ENCODE assay signal across 18 cellular contexts in genomic region chr2:170282851-170283250, GRCh38.
DNase-seq lines count a peak whose midpoint lies in the region; ATAC-seq, FAIRE-seq and TF ChIP-seq lines count a peak whose summit lies in the region.
"Had no signal": no experiment of that assay in that cellular context is flagged by ENCODE, and none has a peak within 500 bp of the region (broad histone marks: within the 10 kb centered on the region; RNA-seq: fewer than 3 reads in every experiment).

No MANE protein-coding gene starts in this region.

- H3K9me3 Mint-ChIP-seq in H9 = peaks cover 0 to 5% of the 10 kb centered on the region in 2 experiments; a peak in 2 of 5 replicates
- H3K9me3 Mint-ChIP-seq in neural progenitor cell = peaks cover 2% of the 10 kb centered on the region

- H2BK5ac ChIP-seq in H9 (ENCODE audit: insufficient read length, low read length) = no peak overlapping the region
- no peak overlapping the region for H2BK5ac ChIP-seq in H1 (ENCODE audit: low read depth, low read length)
- no peak overlapping the region for H2BK5ac ChIP-seq in mesenchymal stem cell (ENCODE audit: low read depth, low read length, poor library complexity, severe bottlenecking)

- intact Hi-C loops in left colon (cut with DNase I, micrococcal nuclease) = no loop called here

- H3K27me3 Mint-ChIP-seq in H9 (ENCODE audit: low read depth) = no peaks in the 10 kb centered on the region
- no peaks in the 10 kb centered on the region for H3K27me3 Mint-ChIP-seq in neural progenitor cell (ENCODE audit: insufficient read depth, low read depth)

- H3K14ac ChIP-seq in H9 (ENCODE audit: insufficient read depth, low read length) (no peak overlapping the region), H1 (ENCODE audit: insufficient read length) (no peak overlapping the region), mesenchymal stem cell (ENCODE audit: low read length in 2 of 2) (no peak overlapping the region)

- peak in 1 of 2 experiments; percentile 10; a peak in 2 of 4 replicates for TF ChIP-seq RAD21 in H1 (IDR thresholded peaks at IDR 0.05 in 1 of 2, conservative IDR thresholded peaks at IDR 0.05 in 1 of 2; ENCODE audit: low read depth in 2 of 2, low read length in 2 of 2)

- no peak for ATAC-seq in left colon

- H2BK12ac ChIP-seq in H9 (ENCODE audit: insufficient read length, low read depth, low read length) = no peak overlapping the region
- H2BK12ac ChIP-seq in H1 (ENCODE audit: low read depth, low read length) = no peak overlapping the region
- no peak overlapping the region for H2BK12ac ChIP-seq in mesenchymal stem cell (ENCODE audit: low read length in 2 of 2)

- no peak overlapping the region for H2BK15ac ChIP-seq in H9 (ENCODE audit: low read depth, low read length)
- no peak overlapping the region for H2BK15ac ChIP-seq in H1 (ENCODE audit: low read length)
- H2BK15ac ChIP-seq in mesenchymal stem cell (ENCODE audit: low read depth, poor library complexity, severe bottlenecking) = no peak overlapping the region

- CTCF ChIA-PET in H1 (lab: Charles Lee; ENCODE audit: partially characterized antibody) = interaction anchor here (0.5 to 1.1 kb wide), 5 partner anchors 13 to 533 kb away, joined by 3 to 4 read pairs (median 3); no protein-coding TSS in a partner anchor

- no peak for TF ChIP-seq EP300 in H1 (IDR thresholded peaks at IDR 0.05; ENCODE audit: borderline replicate concordance in 1 of 2, low read depth in 2 of 2, low read length in 2 of 2)

- H3K4me3 ChIP-seq in H1 (ENCODE audit: extremely low read depth in 1 of 4, insufficient read depth in 2 of 4, low read depth in 3 of 4, low read length in 4 of 4) = no peak overlapping the region
- no peak overlapping the region for H3K4me3 ChIP-seq in neural progenitor cell
- H3K4me3 ChIP-seq in mesenchymal stem cell (ENCODE audit: insufficient read depth in 1 of 2, low read depth in 1 of 2, low read length in 2 of 2) = no peak overlapping the region
- H3K4me3 ChIP-seq: Peyer's patch, SK-N-MC had no signal

- H3K4me1 Mint-ChIP-seq in H9 (peaks cover 8% of the 10 kb centered on the region in 2 experiments; a peak in 3 of 4 replicates), neural progenitor cell (peaks cover 4% of the 10 kb centered on the region)
- H3K4me1 Mint-ChIP-seq: B cell had no signal

- no peak overlapping the region for H3K27ac Mint-ChIP-seq in H9
- H3K27ac Mint-ChIP-seq in neural progenitor cell = no peak overlapping the region
- H3K27ac Mint-ChIP-seq: B cell had no signal

- H3K4ac ChIP-seq in H9 (ENCODE audit: low read depth, low read length) (no peak overlapping the region), H1 (replicated peaks; ENCODE audit: insufficient read length, low read depth, low read length) (no peak overlapping the region), mesenchymal stem cell (ENCODE audit: low read depth in 1 of 2, low read length in 2 of 2) (no peak overlapping the region)

- no peak overlapping the region for H3K4me2 ChIP-seq in H9 (ENCODE audit: insufficient read depth, insufficient read length, low read length)
- no peak overlapping the region for H3K4me2 ChIP-seq in H1 (ENCODE audit: insufficient read depth in 1 of 2, low read depth in 2 of 2, low read length in 2 of 2)
- H3K4me2 ChIP-seq in neural progenitor cell = no peak overlapping the region
- H3K4me2 ChIP-seq in mesenchymal stem cell (ENCODE audit: low read length, poor library complexity, severe bottlenecking) = no peak overlapping the region

- no peak overlapping the region for H4K91ac ChIP-seq in H9 (ENCODE audit: insufficient read length, low read depth, low read length)
- peak overlapping the region; percentile 87 for H4K91ac ChIP-seq in H1 (replicated peaks; ENCODE audit: insufficient read length, low read length)
- H4K91ac ChIP-seq in mesenchymal stem cell (ENCODE audit: low read length) = no peak overlapping the region

- no peak overlapping the region for H3K9ac ChIP-seq in H9 (ENCODE audit: extremely low read depth, insufficient read length, low read length)
- no peak overlapping the region for H3K9ac ChIP-seq in H1 (replicated peaks in 1 of 4; ENCODE audit: extremely low read depth in 1 of 4, low read depth in 3 of 4, low read length in 3 of 4)
- H3K9ac ChIP-seq in neural progenitor cell = no peak overlapping the region
- no peak overlapping the region for H3K9ac ChIP-seq in mesenchymal stem cell (ENCODE audit: low read length)

- no peak for TF ChIP-seq CTCF in H9 (conservative IDR thresholded peaks at IDR 0.05)
- TF ChIP-seq CTCF in H1 (IDR thresholded peaks at IDR 0.05; ENCODE audit: control extremely low read depth in 1 of 3, insufficient read depth in 1 of 3, low read depth in 1 of 3, low read length in 3 of 3) = no peak; a peak in 1 of 4 replicates
- no peak for TF ChIP-seq CTCF in neural progenitor cell (IDR thresholded peaks at IDR 0.05)

- H3K23me2 ChIP-seq in H9 (ENCODE audit: insufficient read length, low read depth, low read length, poor library complexity, severe bottlenecking) = no peaks in the 10 kb centered on the region
- H3K23me2 ChIP-seq in H1 (ENCODE audit: low read depth, low read length) = no peaks in the 10 kb centered on the region

- H3F3A ChIP-seq in neural progenitor cell (ENCODE audit: low read depth) = no peaks in the 10 kb centered on the region

- H3K27me3 ChIP-seq in H9 (ENCODE audit: insufficient read depth, low read length) (no peaks in the 10 kb centered on the region), H1 (replicated peaks in 1 of 4; ENCODE audit: control insufficient read depth in 3 of 4, extremely low read depth in 1 of 4, insufficient read depth in 3 of 4, low read length in 3 of 4) (no peaks in the 10 kb centered on the region), neural progenitor cell (no peaks in the 10 kb centered on the region), mesenchymal stem cell (ENCODE audit: control insufficient read depth in 1 of 2, insufficient read depth in 1 of 2, low read length in 2 of 2) (peaks cover 0 to 12% of the 10 kb centered on the region in 2 experiments)
- H3K27me3 ChIP-seq: Peyer's patch had no signal

- no peaks in the 10 kb centered on the region; the same call in 1 of the 2 replicates for H3K4me1 ChIP-seq in H9 (ENCODE audit: insufficient read depth, low read length)
- peaks cover 0 to 4% (median 0%) of the 10 kb centered on the region in 4 experiments; a peak in 2 of 7 replicates for H3K4me1 ChIP-seq in H1 (replicated peaks in 1 of 4; ENCODE audit: control insufficient read depth in 3 of 4, insufficient read depth in 4 of 4, low read length in 3 of 4)
- H3K4me1 ChIP-seq in neural progenitor cell = no peaks in the 10 kb centered on the region
- no peaks in the 10 kb centered on the region for H3K4me1 ChIP-seq in mesenchymal stem cell (ENCODE audit: control insufficient read depth, insufficient read depth, low read depth, low read length)
- H3K4me1 ChIP-seq: Peyer's patch had no signal

- POLR2A ChIA-PET in H1 (lab: Charles Lee; ENCODE audit: partially characterized antibody) = no interaction called here

- H4K8ac ChIP-seq in H9 (replicated peaks; ENCODE audit: insufficient read length, low read depth, low read length) = no peak overlapping the region
- H4K8ac ChIP-seq in H1 (ENCODE audit: extremely low read depth, insufficient read depth, low read length) = no peak overlapping the region
- no peak overlapping the region for H4K8ac ChIP-seq in mesenchymal stem cell (ENCODE audit: low read length)

- no peaks in the 10 kb centered on the region for H3K36me3 ChIP-seq in H1 (ENCODE audit: control insufficient read depth in 2 of 4, insufficient read depth in 4 of 4, low read length in 3 of 4)
- no peaks in the 10 kb centered on the region for H3K36me3 ChIP-seq in neural progenitor cell
- H3K36me3 ChIP-seq in mesenchymal stem cell (ENCODE audit: control insufficient read depth in 1 of 2, insufficient read depth in 2 of 2, low read depth in 1 of 2, low read length in 2 of 2) = no peaks in the 10 kb centered on the region
- H3K36me3 ChIP-seq: Peyer's patch had no signal

- H3T11ph ChIP-seq in H9 (ENCODE audit: low read length) = no peak overlapping the region

- H3K27ac ChIP-seq in H9 (ENCODE audit: insufficient read length, low read depth, low read length) (no peak overlapping the region), H1 (ENCODE audit: low read depth, low read length) (no peak overlapping the region), neural progenitor cell (no peak overlapping the region), mesenchymal stem cell (ENCODE audit: low read length, poor library complexity, severe bottlenecking) (no peak overlapping the region)
- H3K27ac ChIP-seq: 22Rv1, Peyer's patch, SK-N-MC had no signal

- H2BK120ac ChIP-seq in H9 (ENCODE audit: low read depth, low read length, poor library complexity, severe bottlenecking) (no peak overlapping the region), H1 (replicated peaks; ENCODE audit: low read depth, low read length) (no peak overlapping the region), mesenchymal stem cell (ENCODE audit: low read depth, low read length) (no peak overlapping the region)

- no peak for FAIRE-seq in H1 (lab: Jason Lieb, UNC)

- H4K20me1 ChIP-seq in H9 (ENCODE audit: control insufficient read depth, insufficient read depth, insufficient read length) (no peaks in the 10 kb centered on the region), H1 (replicated peaks in 1 of 2; ENCODE audit: control insufficient read depth in 1 of 2, insufficient read depth in 2 of 2, low read length in 2 of 2) (no peaks in the 10 kb centered on the region), neural progenitor cell (ENCODE audit: low read depth) (no peaks in the 10 kb centered on the region)

- H3K4me3 Mint-ChIP-seq in H9 (no peak overlapping the region), neural progenitor cell (no peak overlapping the region)
- H3K4me3 Mint-ChIP-seq: B cell had no signal

- no peak overlapping the region for H2BK20ac ChIP-seq in H9 (ENCODE audit: low read depth, low read length, poor library complexity, severe bottlenecking)
- H2BK20ac ChIP-seq in H1 (ENCODE audit: low read length) = no peak overlapping the region

- no peak overlapping the region for H2AK5ac ChIP-seq in H9 (ENCODE audit: insufficient read length, low read length)
- H2AK5ac ChIP-seq in H1 (ENCODE audit: low read depth, low read length) = no peak overlapping the region
- H2AK5ac ChIP-seq in mesenchymal stem cell (ENCODE audit: low read length, severe bottlenecking) = no peak overlapping the region

- H2AFZ ChIP-seq in H9 (ENCODE audit: low read length) (no peak overlapping the region), H1 (ENCODE audit: low read length) (peak overlapping the region; percentile 87), neural progenitor cell (replicated peaks) (peak overlapping the region; percentile 90), mesenchymal stem cell (ENCODE audit: low read depth, low read length) (no peak overlapping the region)

- H3K18ac ChIP-seq in H9 (ENCODE audit: insufficient read length, low read depth, low read length) (no peak overlapping the region), H1 (ENCODE audit: extremely low read depth, low read length) (peak overlapping the region; percentile 53; the same call in 1 of the 2 replicates), mesenchymal stem cell (ENCODE audit: low read depth in 1 of 2, low read length in 2 of 2) (no peak overlapping the region)

- no peak overlapping the region for H4K5ac ChIP-seq in H9 (ENCODE audit: insufficient read length, low read depth, low read length)
- no peak overlapping the region for H4K5ac ChIP-seq in H1 (ENCODE audit: insufficient read length, low read depth, low read length)

- H3K56ac ChIP-seq in H9 (ENCODE audit: insufficient read length, low read depth, low read length) = no peak overlapping the region
- no peak overlapping the region for H3K56ac ChIP-seq in H1 (replicated peaks; ENCODE audit: insufficient read length, low read depth, low read length)

- H3K79me1 ChIP-seq in H9 (ENCODE audit: insufficient read depth, low read depth, low read length, poor library complexity, severe bottlenecking) = no peaks in the 10 kb centered on the region
- no peaks in the 10 kb centered on the region for H3K79me1 ChIP-seq in H1 (ENCODE audit: low read depth, low read length)
- H3K79me1 ChIP-seq in mesenchymal stem cell (replicated peaks; ENCODE audit: low read length, poor library complexity, severe bottlenecking) = no peaks in the 10 kb centered on the region

- DNase-seq in NCI-H748 (lab: John Stamatoyannopoulos, UW; ENCODE audit: unreplicated experiment) = peak; percentile 23
- no peak for DNase-seq in NCI-H748 treated with DMSO at 0.1 percent for 48 hours (lab: John Stamatoyannopoulos, UW)
- peak; percentile 46 for DNase-seq in H9
- DNase-seq in H1 (ENCODE audit: low read depth in 1 of 2, low spot score in 2 of 2) = peak in 1 of 2 experiments; percentile 49
- DNase-seq in neural progenitor cell (ENCODE audit: low spot score) = peak; percentile 29
- no peak for DNase-seq in left colon
- no peak for DNase-seq in mesenchymal stem cell
- DNase-seq in hippocampal formation (lab: John Stamatoyannopoulos, UW) = no peak
- DNase-seq: GOT3, KBM-7, NCI-H2029, NCI-H446, NCI-H524 treated with DMSO at 0.1 percent for 48 hours, Peyer's patch, SIG-M5 had no signal

- H3K9me3 ChIP-seq in H9 (ENCODE audit: control insufficient read depth, low read depth, low read length) = no peaks in the 10 kb centered on the region
- H3K9me3 ChIP-seq in H1 (ENCODE audit: insufficient read depth in 2 of 2, low read depth in 1 of 2, low read length in 1 of 2) = no peaks in the 10 kb centered on the region
- H3K9me3 ChIP-seq in neural progenitor cell (ENCODE audit: low read depth) = no peaks in the 10 kb centered on the region
- H3K9me3 ChIP-seq in mesenchymal stem cell (ENCODE audit: control insufficient read depth, low read length) = peaks cover 6% of the 10 kb centered on the region
- H3K9me3 ChIP-seq: Peyer's patch had no signal

- H3K36me3 Mint-ChIP-seq in H9 (ENCODE audit: insufficient read depth in 1 of 3, low read depth in 3 of 3) (peaks cover 0 to 3% (median 3%) of the 10 kb centered on the region in 3 experiments; a peak in 3 of 7 replicates), neural progenitor cell (no peaks in the 10 kb centered on the region)

- H3K79me2 ChIP-seq in H9 (ENCODE audit: insufficient read depth, low read length) (no peaks in the 10 kb centered on the region), H1 (ENCODE audit: control insufficient read depth in 1 of 2, insufficient read depth in 2 of 2, low read length in 2 of 2) (no peaks in the 10 kb centered on the region), neural progenitor cell (ENCODE audit: low read depth) (no peaks in the 10 kb centered on the region)

- H3K23ac ChIP-seq in H9 (ENCODE audit: insufficient read length, low read depth, low read length) = no peak overlapping the region
- no peak overlapping the region for H3K23ac ChIP-seq in H1 (ENCODE audit: insufficient read length)
- no peak overlapping the region for H3K23ac ChIP-seq in mesenchymal stem cell (ENCODE audit: low read length in 2 of 2)

- TF ChIP-seq POLR2A in H1 (IDR thresholded peaks at IDR 0.05; ENCODE audit: control extremely low read depth in 1 of 2, low read depth in 2 of 2, low read length in 2 of 2) = no peak

- WGBS in H9 (ENCODE audit: extremely low coverage, insufficient read length, low lambda C conversion rate) = no CpG with 5 or more reads among the region's 3 CpGs
- WGBS in H1 (ENCODE audit: extremely low coverage in 1 of 2, insufficient coverage in 1 of 2, insufficient read length in 1 of 2, insufficient replicate concordance in 2 of 2, low coverage in 1 of 2, low lambda C conversion rate in 2 of 2, missing lambda C conversion rate in 1 of 2), 2 experiments = 23% methylated on average over 3 of the region's 3 CpGs; no CpG with 5 or more reads in 1 of the 2 experiments
- WGBS in mesenchymal stem cell = 24% methylated on average over 3 of the region's 3 CpGs

Comparison
In these comparisons a context has a peak if more than half of its experiments do, and no peak if none do; other contexts are left out.
1. DNase-seq: peak in NCI-H748 (single experiment), H9 (single experiment) and neural progenitor cell (single experiment); none in NCI-H748 treated with DMSO at 0.1 percent for 48 hours (single experiment), left colon (0 of 2), mesenchymal stem cell (single experiment) and hippocampal formation (0 of 2).
2. H2AFZ ChIP-seq: peak in H1 (single experiment) and neural progenitor cell (single experiment); none in H9 (single experiment) and mesenchymal stem cell (single experiment).